In genomic region chr17:79788989-79789942, GRCh38 we compare ENCODE assay signal across 12 cellular contexts. TPM values are rescaled to one million over a fixed set of nuclear protein-coding genes. Genes with fewer than 3 reads are reported as not detected.
DNase-seq lines count a peak whose midpoint lies in the region; ATAC-seq and TF ChIP-seq lines count a peak whose summit lies in the region.
"Had no signal": no experiment of that assay in that cellular context is flagged by ENCODE, and none has a peak within 500 bp of the region (broad histone marks: within the 10 kb centered on the region; RNA-seq: fewer than 3 reads in every experiment).

No MANE protein-coding gene starts in this region.

- H3K18ac ChIP-seq in IMR-90 (ENCODE audit: low read depth, low read length) = no peak overlapping the region
- H3K18ac ChIP-seq in mesendoderm (ENCODE audit: low read length) = no peak overlapping the region

- no peak overlapping the region for H2BK5ac ChIP-seq in IMR-90 (ENCODE audit: low read depth, low read length, poor library complexity, severe bottlenecking)
- no peak overlapping the region for H2BK5ac ChIP-seq in mesendoderm (ENCODE audit: low read length)

- no peaks in the 10 kb centered on the region for H3K9me3 ChIP-seq in A673 (ENCODE audit: low read depth, low read length, poor library complexity, severe bottlenecking)
- no peaks in the 10 kb centered on the region for H3K9me3 ChIP-seq in IMR-90 (ENCODE audit: control insufficient read depth, insufficient read depth, low read length)
- H3K9me3 ChIP-seq in endodermal cell (ENCODE audit: control insufficient read depth, low read length) = no peaks in the 10 kb centered on the region
- H3K9me3 ChIP-seq: ovary had no signal

- H3K4ac ChIP-seq in IMR-90 (ENCODE audit: low read depth, low read length) (no peak overlapping the region), mesendoderm (ENCODE audit: low read depth, low read length) (no peak overlapping the region)

- H3K56ac ChIP-seq in IMR-90 (ENCODE audit: extremely low read depth, insufficient read depth, low read length) (no peak overlapping the region), mesendoderm (ENCODE audit: low read length) (peak overlapping the region; percentile 78)

- DNase-seq in A673 (ENCODE audit: low spot score) (peak; percentile 81), IMR-90 (no peak), endodermal cell (peak; percentile 97), mesendoderm (peak; percentile 88), G401 (ENCODE audit: low spot score) (no peak), GM19240 (ENCODE audit: insufficient read length, low spot score) (no peak), NCI-H2081 treated with DMSO at 0.1 percent for 48 hours (lab: John Stamatoyannopoulos, UW) (no peak)
- DNase-seq: immature natural killer cell had no signal

- H3K4me2 ChIP-seq in IMR-90 (ENCODE audit: low read depth, low read length) = peak overlapping the region; percentile 20; the same call in 1 of the 2 replicates
- H3K4me2 ChIP-seq in mesendoderm (ENCODE audit: low read length) = peak overlapping the region; percentile 62

- H2AK9ac ChIP-seq in IMR-90 (replicated peaks; ENCODE audit: low read depth, low read length, poor library complexity) = no peak overlapping the region

- no peak for TF ChIP-seq CTCF in A673 (conservative IDR thresholded peaks at IDR 0.05; ENCODE audit: low read depth, low read length)
- TF ChIP-seq CTCF in IMR-90 (conservative IDR thresholded peaks at IDR 0.05; ENCODE audit: low read depth, low read length) = no peak
- no peak for TF ChIP-seq CTCF in endodermal cell (conservative IDR thresholded peaks at IDR 0.05)

- no peak overlapping the region for H3K14ac ChIP-seq in IMR-90 (replicated peaks; ENCODE audit: low read depth, low read length)

- peaks cover 8% of the 10 kb centered on the region for H3K36me3 Mint-ChIP-seq in endodermal cell (ENCODE audit: low read depth)

- H3K79me2 ChIP-seq in mesendoderm (ENCODE audit: control insufficient read depth, insufficient read depth, low read length) = no peaks in the 10 kb centered on the region

- H3K23ac ChIP-seq in IMR-90 (ENCODE audit: low read depth, low read length) (no peak overlapping the region), mesendoderm (ENCODE audit: low read length) (no peak overlapping the region)

- H3K36me3 ChIP-seq in A673 (ENCODE audit: insufficient read depth, low read length, poor library complexity, severe bottlenecking) = peaks cover 14% of the 10 kb centered on the region
- peaks cover 4% of the 10 kb centered on the region for H3K36me3 ChIP-seq in IMR-90 (ENCODE audit: control insufficient read depth, insufficient read depth, low read length)
- peaks cover 14% of the 10 kb centered on the region for H3K36me3 ChIP-seq in endodermal cell (ENCODE audit: control insufficient read depth, insufficient read depth, low read length)
- H3K36me3 ChIP-seq in mesendoderm (ENCODE audit: control insufficient read depth, insufficient read depth, low read length) = no peaks in the 10 kb centered on the region
- H3K36me3 ChIP-seq: ovary had no signal

- H3K9ac ChIP-seq in IMR-90 (ENCODE audit: low read depth, low read length) = no peak overlapping the region
- no peak overlapping the region for H3K9ac ChIP-seq in endodermal cell (ENCODE audit: extremely low read depth, low read length, poor library complexity, severe bottlenecking)
- peak overlapping the region; percentile 51 for H3K9ac ChIP-seq in mesendoderm (ENCODE audit: low read length)

- no peak; the same call in 1 of the 2 replicates for ATAC-seq in IMR-90 (ENCODE audit: low read depth)
- ATAC-seq in HG02885 (IDR thresholded peaks at IDR 0.05; ENCODE audit: poor library complexity, unreplicated experiment) = no peak

- H3K4me3 Mint-ChIP-seq in endodermal cell = peak overlapping the region; percentile 47
- H3K4me3 Mint-ChIP-seq: T-helper 2 cell treated with Interferon-gamma antibody and Interleukin-4, amounts not matched to agents 5 μg/mL and 100 μg/mL, for 36 hours had no signal

- WGBS in IMR-90 (ENCODE audit: extremely low coverage in 2 of 2, insufficient read length in 1 of 2), 2 experiments = 34% methylated on average over 18 of the region's 52 CpGs; no CpG with 5 or more reads in 1 of the 2 experiments
- 6 to 10% methylated on average over 21 to 52 of the region's 52 CpGs for WGBS in endodermal cell (ENCODE audit: insufficient coverage in 1 of 2, insufficient read length in 1 of 2), 2 experiments
- WGBS in mesendoderm (ENCODE audit: extremely low coverage, insufficient coverage, low lambda C conversion rate) = no CpG with 5 or more reads among the region's 52 CpGs

- dilution Hi-C loops in IMR-90 (cut with HindIII; ENCODE audit: low sequenced_read_pairs, unreplicated experiment) = no loop called here

- no peak overlapping the region for H3K27ac ChIP-seq in A673 (ENCODE audit: low read depth, low read length, poor library complexity, severe bottlenecking)
- no peak overlapping the region for H3K27ac ChIP-seq in IMR-90 (ENCODE audit: insufficient read depth, low read length)
- no peak overlapping the region for H3K27ac ChIP-seq in endodermal cell (ENCODE audit: low read depth, low read length)
- H3K27ac ChIP-seq in mesendoderm (ENCODE audit: low read depth, low read length) = no peak overlapping the region
- H3K27ac ChIP-seq: ovary had no signal

- peaks cover 67% of the 10 kb centered on the region for H3K27me3 Mint-ChIP-seq in endodermal cell (ENCODE audit: insufficient read depth)

- no peak overlapping the region for H4K91ac ChIP-seq in IMR-90 (ENCODE audit: insufficient read depth, low read depth, low read length)

- H3K79me1 ChIP-seq in IMR-90 (ENCODE audit: low read depth in 1 of 2, low read length in 2 of 2) = 0 out of 4 replicates have a peak, but pooled peaks cover 0 to under 1% of the 10 kb centered on the region in 2 experiments
- no peaks in the 10 kb centered on the region for H3K79me1 ChIP-seq in mesendoderm (ENCODE audit: low read length)

- CTCF ChIA-PET in A673 (lab: Charles Lee) = interaction anchor here (0.6 to 2.0 kb wide), 5 partner anchors 11 to 293 kb away, joined by 3 to 6 read pairs (median 3); partner anchors contain the start of gene CBX2
- CTCF ChIA-PET in IMR-90 (lab: Yijun Ruan, JAX) = interaction anchor here (0.6 to 0.9 kb wide), 2 partner anchors 159 to 244 kb away, joined by 3 read pairs; no protein-coding TSS in a partner anchor

- TF ChIP-seq POLR2A in IMR-90 (IDR thresholded peaks at IDR 0.05; ENCODE audit: low read depth, low read length) = no peak

- no peak overlapping the region for H3K4me3 ChIP-seq in A673 (ENCODE audit: low read depth, low read length, poor library complexity, severe bottlenecking)
- H3K4me3 ChIP-seq in IMR-90 (ENCODE audit: insufficient read depth, low read depth, low read length) = no peak overlapping the region; the same call in 1 of the 2 replicates
- H3K4me3 ChIP-seq in endodermal cell (ENCODE audit: low read length) = peak overlapping the region; percentile 65
- H3K4me3 ChIP-seq in mesendoderm (ENCODE audit: low read length) = no peak overlapping the region
- H3K4me3 ChIP-seq: ovary had no signal

- no peaks in the 10 kb centered on the region for H3K9me1 ChIP-seq in IMR-90 (ENCODE audit: insufficient read depth, low read length)

- peaks cover 46% of the 10 kb centered on the region for H3K4me1 ChIP-seq in A673 (ENCODE audit: insufficient read depth, low read length, poor library complexity, severe bottlenecking)
- H3K4me1 ChIP-seq in IMR-90 (ENCODE audit: control insufficient read depth, insufficient read depth, low read length) = peaks cover 2% of the 10 kb centered on the region
- H3K4me1 ChIP-seq in endodermal cell (ENCODE audit: control insufficient read depth, insufficient read depth, low read length) = peaks cover 5% of the 10 kb centered on the region
- peaks cover 3% of the 10 kb centered on the region for H3K4me1 ChIP-seq in mesendoderm (ENCODE audit: control insufficient read depth, low read depth, low read length)

- in situ Hi-C loops in IMR-90 (cut with MboI; ENCODE audit: low sequenced_read_pairs) = loop anchor here (10.0 kb wide), 1 partner anchor 126 kb away; no protein-coding TSS in a partner anchor
- in situ Hi-C loops in G401 (cut with HindIII; ENCODE audit: low sequenced_read_pairs) = no loop called here

- H2BK120ac ChIP-seq in IMR-90 (ENCODE audit: low read depth, low read length) (no peak overlapping the region), mesendoderm (ENCODE audit: low read depth, low read length) (no peak overlapping the region)

- H2BK15ac ChIP-seq in IMR-90 (ENCODE audit: low read depth, low read length) = no peak overlapping the region
- H2BK15ac ChIP-seq in mesendoderm (replicated peaks; ENCODE audit: low read depth) = no peak overlapping the region

- no peak for TF ChIP-seq RAD21 in IMR-90 (IDR thresholded peaks at IDR 0.05; ENCODE audit: low read length)

- POLR2A ChIA-PET in A673 (lab: Charles Lee; ENCODE audit: low non-redundant PET) (interaction anchor here (0.6 kb wide), 1 partner anchor 14 kb away, joined by 7 read pairs; no protein-coding TSS in a partner anchor), IMR-90 (lab: Charles Lee; ENCODE audit: unreplicated experiment) (no interaction called here)

- no peaks in the 10 kb centered on the region for H3K9me3 Mint-ChIP-seq in endodermal cell
- H3K9me3 Mint-ChIP-seq: T-helper 2 cell treated with Interferon-gamma antibody and Interleukin-4, amounts not matched to agents 5 μg/mL and 100 μg/mL, for 36 hours had no signal

- no peak overlapping the region for H4K8ac ChIP-seq in IMR-90 (ENCODE audit: low read depth in 2 of 2, low read length in 2 of 2)
- no peak overlapping the region for H4K8ac ChIP-seq in mesendoderm (ENCODE audit: low read depth, low read length)

- H4K5ac ChIP-seq in IMR-90 (ENCODE audit: low read depth, low read length) = no peak overlapping the region
- H4K5ac ChIP-seq in mesendoderm (ENCODE audit: low read length) = no peak overlapping the region

- H2AK5ac ChIP-seq in IMR-90 (ENCODE audit: low read depth, low read length) = no peak overlapping the region
- H2AK5ac ChIP-seq in mesendoderm (ENCODE audit: low read length) = no peak overlapping the region

- H2BK20ac ChIP-seq in IMR-90 (ENCODE audit: low read depth, low read length) = no peak overlapping the region

- H4K20me1 ChIP-seq in IMR-90 (ENCODE audit: insufficient read depth, low read length) = peaks cover 11% of the 10 kb centered on the region

- no peak overlapping the region for H3K27ac Mint-ChIP-seq in endodermal cell
- H3K27ac Mint-ChIP-seq: immature natural killer cell; T-helper 2 cell treated with Interferon-gamma antibody and Interleukin-4, amounts not matched to agents 5 μg/mL and 100 μg/mL, for 36 hours had no signal

- H3K27me3 ChIP-seq in A673 (replicated peaks; ENCODE audit: insufficient read depth, low read depth, low read length, poor library complexity) (peaks cover 22% of the 10 kb centered on the region), IMR-90 (ENCODE audit: control insufficient read depth, insufficient read depth, low read length) (peaks cover 37% of the 10 kb centered on the region), endodermal cell (ENCODE audit: control insufficient read depth, insufficient read depth, low read length, poor library complexity, severe bottlenecking) (peaks cover 77% of the 10 kb centered on the region), mesendoderm (ENCODE audit: insufficient read depth, low read length, poor library complexity) (peaks cover 47% of the 10 kb centered on the region)

- H2AFZ ChIP-seq in IMR-90 (replicated peaks; ENCODE audit: low read length, poor library complexity) = peak overlapping the region; percentile 83

- peaks cover 11% of the 10 kb centered on the region for H3K4me1 Mint-ChIP-seq in endodermal cell

- intact Hi-C loops in A673 (cut with micrococcal nuclease; ENCODE audit: unreplicated experiment) (no loop called here), IMR-90 (cut with micrococcal nuclease) (no loop called here)

- BruUV-seq in A673 (replicated peaks; lab: Mats Ljungman, UMichigan) (no TSS peak), IMR-90 (replicated peaks; lab: Mats Ljungman, UMichigan) (no TSS peak)

RNA-seq across cellular contexts. Expression of gene CBX8, which starts 7.6 kb away (rescaled TPM):
- total RNA-seq in A673 (2021) (24.5 and 27.0 TPM in 2 replicates), IMR-90 (2012; rRNA removed) (5.3 and 5.4 TPM in 2 replicates), endodermal cell (1 to 10 TPM; 5.4 to 5.6 TPM)
- polyA plus RNA-seq in IMR-90 (2012; rRNA removed) = 2.4 and 3.2 TPM in 2 replicates
- 0.49 and 1.0 TPM in 2 replicates for polyA plus RNA-seq in IMR-90 (2012; cell fraction: cytosol; rRNA removed)
- 1.4 and 2.6 TPM in 2 replicates for polyA plus RNA-seq in IMR-90 (2012; cell fraction: nucleus; rRNA removed; ENCODE audit: low replicate concordance)
- 11.0 TPM for polyA plus RNA-seq in endodermal cell (2013, experiment 1 of 2)
- 8.7 TPM for polyA plus RNA-seq in endodermal cell (2013, experiment 2 of 2)
- 0.17 TPM for polyA plus RNA-seq in mesendoderm (2013, experiment 1 of 2)
- polyA plus RNA-seq in mesendoderm (2013, experiment 2 of 2) = 0.34 TPM
- 15.8 and 18.8 TPM in 2 replicates for total RNA-seq in G401 (2014; rRNA removed; shearing (Covaris generic))

RNA-seq across cellular contexts. Expression of gene CBX2, which starts 11.3 kb away (rescaled TPM):
- total RNA-seq in A673 (2021) (59.5 and 66.4 TPM in 2 replicates), IMR-90 (2012; rRNA removed) (2.0 and 2.2 TPM in 2 replicates), endodermal cell (10 to 100 TPM; 75.0 to 78.6 TPM)
- polyA plus RNA-seq in IMR-90 (2012; rRNA removed) = 3.2 and 4.0 TPM in 2 replicates
- polyA plus RNA-seq in IMR-90 (2012; cell fraction: cytosol; rRNA removed) = 2.9 and 4.0 TPM in 2 replicates
- polyA plus RNA-seq in IMR-90 (2012; cell fraction: nucleus; rRNA removed; ENCODE audit: low replicate concordance) = 4.3 and 7.7 TPM in 2 replicates
- polyA plus RNA-seq in endodermal cell (2013, experiment 1 of 2) = 74.2 TPM
- polyA plus RNA-seq in endodermal cell (2013, experiment 2 of 2) = 70.5 TPM
- 25.1 TPM for polyA plus RNA-seq in mesendoderm (2013, experiment 1 of 2)
- 25.0 TPM for polyA plus RNA-seq in mesendoderm (2013, experiment 2 of 2)
- total RNA-seq in G401 (2014; rRNA removed; shearing (Covaris generic)) = 35.8 and 48.4 TPM in 2 replicates

RNA-seq across cellular contexts. Expression of gene CBX4, which starts 50.0 kb away (rescaled TPM):
- 42.6 and 45.5 TPM in 2 replicates for total RNA-seq in A673 (2021)
- total RNA-seq in IMR-90 (2012; rRNA removed) = 3.2 and 5.3 TPM in 2 replicates
- polyA plus RNA-seq in IMR-90 (2012; rRNA removed) = 9.4 and 12.9 TPM in 2 replicates
- polyA plus RNA-seq in IMR-90 (2012; cell fraction: cytosol; rRNA removed) = 13.2 and 18.5 TPM in 2 replicates
- 21.8 and 29.2 TPM in 2 replicates for polyA plus RNA-seq in IMR-90 (2012; cell fraction: nucleus; rRNA removed; ENCODE audit: low replicate concordance)
- total RNA-seq in endodermal cell = 1 to 10 TPM; 4.2 to 4.9 TPM
- 14.4 TPM for polyA plus RNA-seq in endodermal cell (2013, experiment 1 of 2)
- 9.6 TPM for polyA plus RNA-seq in endodermal cell (2013, experiment 2 of 2)
- 3.7 TPM for polyA plus RNA-seq in mesendoderm (2013, experiment 1 of 2)
- polyA plus RNA-seq in mesendoderm (2013, experiment 2 of 2) = 3.6 TPM
- 13.5 and 20.9 TPM in 2 replicates for total RNA-seq in G401 (2014; rRNA removed; shearing (Covaris generic))

RNA-seq across cellular contexts. Expression of gene ENPP7, which starts 58.5 kb away (rescaled TPM):
- total RNA-seq in A673 (2021) (not detected in 2 replicates), IMR-90 (2012; rRNA removed) (not detected in 2 replicates), endodermal cell (not detected)
- polyA plus RNA-seq in IMR-90 (2012; rRNA removed) = not detected in 2 replicates
- not detected in 2 replicates for polyA plus RNA-seq in IMR-90 (2012; cell fraction: cytosol; rRNA removed)
- polyA plus RNA-seq in IMR-90 (2012; cell fraction: nucleus; rRNA removed; ENCODE audit: low replicate concordance) = not detected in 2 replicates
- polyA plus RNA-seq in endodermal cell (2013, experiment 1 of 2) = not detected
- not detected for polyA plus RNA-seq in endodermal cell (2013, experiment 2 of 2)
- not detected for polyA plus RNA-seq in mesendoderm (2013, experiment 1 of 2)
- not detected for polyA plus RNA-seq in mesendoderm (2013, experiment 2 of 2)
- total RNA-seq in G401 (2014; rRNA removed; shearing (Covaris generic)) = not detected in 2 replicates
- total RNA-seq: ovary, temporal lobe had no signal
- polyA plus RNA-seq: ovary had no signal

Comparison
In these comparisons a context has a peak if more than half of its experiments do, and no peak if none do; other contexts are left out.
1. DNase-seq: peak in A673 (single experiment), endodermal cell (single experiment) and mesendoderm (single experiment); none in IMR-90 (single experiment), G401 (single experiment), GM19240 (single experiment) and NCI-H2081 treated with DMSO at 0.1 percent for 48 hours (single experiment).
2. RNA of gene CBX2, which starts 11.3 kb away (total RNA-seq): 75.0 to 78.6 TPM in endodermal cell, 59.5 to 66.4 TPM in A673 and 35.8 to 48.4 TPM in G401; 2.0 to 2.2 TPM in IMR-90; every median in the first group is over 10 times any median in the second.